In the genomic region with DNA sequence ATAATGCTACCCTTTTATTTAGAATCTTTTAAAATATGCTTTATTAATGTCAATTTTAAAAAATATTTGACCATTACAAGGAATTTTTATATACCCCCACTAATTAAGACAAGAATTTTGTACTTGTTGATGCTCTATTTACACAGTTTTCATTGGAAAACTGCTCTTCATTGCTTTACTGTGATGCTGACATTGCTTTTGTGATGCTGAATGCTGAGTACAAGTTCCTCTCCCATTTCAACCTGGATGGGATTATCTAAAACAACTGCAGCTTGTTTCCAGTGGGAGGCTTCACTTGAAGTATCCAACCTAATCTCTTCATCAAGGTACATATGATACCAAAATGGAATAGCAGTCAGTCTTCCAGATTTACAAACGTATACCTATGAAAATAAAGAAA, we compare ENCODE assay signal across 2 cellular contexts.
TF ChIP-seq lines count a peak whose summit lies in the region.

No MANE protein-coding gene starts in this region.

TF ChIP-seq in GM23338, 12 proteins besides CTCF, POLR2A, EP300 and RAD21:
- peak; percentile 81 for TF ChIP-seq NANOG (IDR thresholded peaks at IDR 0.05; ENCODE audit: borderline replicate concordance)
- no peak for TF ChIP-seq CREB1 (CRISPR knock-in tag; IDR thresholded peaks at IDR 0.05; ENCODE audit: low read depth)

TF ChIP-seq in H1, 55 proteins besides CTCF, POLR2A, EP300 and RAD21:
- TF ChIP-seq RFX5 (IDR thresholded peaks at IDR 0.05; ENCODE audit: borderline replicate concordance, low read depth, low read length) (no peak), FOSL1 (IDR thresholded peaks at IDR 0.05; ENCODE audit: insufficient read depth, low read depth, low read length) (no peak), GABPA (IDR thresholded peaks at IDR 0.05; ENCODE audit: borderline replicate concordance, insufficient read depth, low read length) (no peak), PHF8 (conservative IDR thresholded peaks at IDR 0.05; ENCODE audit: low read depth, low read length) (no peak), POLR2AphosphoS5 (IDR thresholded peaks at IDR 0.05; ENCODE audit: low read depth, low read length) (no peak), TBP (IDR thresholded peaks at IDR 0.05; ENCODE audit: low read depth, low read length) (no peak), YY1 (IDR thresholded peaks at IDR 0.05; ENCODE audit: low read depth, low read length) (no peak), ASH2L (IDR thresholded peaks at IDR 0.05; ENCODE audit: low read length) (no peak), GTF2F1 (IDR thresholded peaks at IDR 0.05; ENCODE audit: borderline replicate concordance, low read depth, low read length) (no peak), EZH2 (IDR thresholded peaks at IDR 0.05; ENCODE audit: low read depth, low read length, severe bottlenecking) (no peak), TAF7 (optimal IDR thresholded peaks at IDR 0.05; ENCODE audit: borderline replicate concordance, low read depth, low read length) (no peak), HDAC2 (IDR thresholded peaks at IDR 0.05; ENCODE audit: borderline replicate concordance in 1 of 2, low read depth in 2 of 2, low read length in 2 of 2) (no peak)
